Comparison of ENCODE assay signal across 15 cellular contexts in genomic region chr10:3539696-3540383, GRCh38.
DNase-seq lines count a peak whose midpoint lies in the region; ATAC-seq and TF ChIP-seq lines count a peak whose summit lies in the region.
"Had no signal": no experiment of that assay in that cellular context is flagged by ENCODE, and none has a peak within 500 bp of the region (broad histone marks: within the 10 kb centered on the region; RNA-seq: fewer than 3 reads in every experiment).

No MANE protein-coding gene starts in this region.

- no peaks in the 10 kb centered on the region for H4K20me1 ChIP-seq in smooth muscle cell (ENCODE audit: low read depth)

- H3K9ac ChIP-seq in HUES48 (ENCODE audit: low read depth, low read length): no peak overlapping the region
- peak overlapping the region; percentile 81 for H3K9ac ChIP-seq in smooth muscle cell (ENCODE audit: low read depth)

- H3K4me2 ChIP-seq in smooth muscle cell: no peak overlapping the region

- peaks cover 41% of the 10 kb centered on the region for H3K4me1 Mint-ChIP-seq in chondrocyte (ENCODE audit: low read depth)
- H3K4me1 Mint-ChIP-seq: activated CD8-positive, alpha-beta memory T cell treated with anti-CD3 and anti-CD28 coated beads, Interleukin-2, amount 10 ng/mL, durations not matched to agents 7 days and 5 days; B cell had no signal

- H3K9me3 ChIP-seq in HUES48 (ENCODE audit: control insufficient read depth, insufficient read depth, low read length) (no peaks in the 10 kb centered on the region), lung (ENCODE audit: control insufficient read depth in 2 of 2, insufficient read depth in 1 of 2, low read length in 1 of 2) (no peaks in the 10 kb centered on the region), smooth muscle cell (replicated peaks; ENCODE audit: low read depth) (no peaks in the 10 kb centered on the region)
- H3K9me3 ChIP-seq: mucosa of descending colon, right lobe of liver had no signal

- H3K9me3 Mint-ChIP-seq in chondrocyte (ENCODE audit: low read depth): no peaks in the 10 kb centered on the region

- H3K27ac Mint-ChIP-seq in chondrocyte (ENCODE audit: unreplicated experiment): peak overlapping the region; percentile 99
- H3K27ac Mint-ChIP-seq: activated CD8-positive, alpha-beta memory T cell treated with anti-CD3 and anti-CD28 coated beads, Interleukin-2, amount 10 ng/mL, durations not matched to agents 7 days and 5 days; B cell had no signal

- H3K4me1 ChIP-seq in HUES48 (ENCODE audit: control insufficient read depth, insufficient read depth, low read length) (no peaks in the 10 kb centered on the region), lung (ENCODE audit: control insufficient read depth in 2 of 2, insufficient read depth in 2 of 2, low read length in 2 of 2) (peaks cover 0 to 3% of the 10 kb centered on the region in 2 donors), smooth muscle cell (ENCODE audit: low read depth) (no peaks in the 10 kb centered on the region)
- H3K4me1 ChIP-seq: right lobe of liver had no signal

- no peaks in the 10 kb centered on the region for H3K36me3 Mint-ChIP-seq in chondrocyte (ENCODE audit: low read depth)
- H3K36me3 Mint-ChIP-seq: activated CD8-positive, alpha-beta memory T cell treated with anti-CD3 and anti-CD28 coated beads, Interleukin-2, amount 10 ng/mL, durations not matched to agents 7 days and 5 days had no signal

- H3K4me3 Mint-ChIP-seq in chondrocyte (ENCODE audit: unreplicated experiment): no peak overlapping the region
- H3K4me3 Mint-ChIP-seq: activated CD8-positive, alpha-beta memory T cell treated with anti-CD3 and anti-CD28 coated beads, Interleukin-2, amount 10 ng/mL, durations not matched to agents 7 days and 5 days; B cell had no signal

- no peaks in the 10 kb centered on the region for H3K36me3 ChIP-seq in HUES48 (ENCODE audit: control insufficient read depth, insufficient read depth, low read length)
- H3K36me3 ChIP-seq in lung (ENCODE audit: control insufficient read depth in 2 of 2, insufficient read depth in 2 of 2, low read length in 2 of 2): no peaks in the 10 kb centered on the region
- H3K36me3 ChIP-seq in smooth muscle cell (ENCODE audit: low read depth): no peaks in the 10 kb centered on the region
- H3K36me3 ChIP-seq: right lobe of liver had no signal

- H3K27me3 ChIP-seq in HUES48 (ENCODE audit: control insufficient read depth, insufficient read depth, low read length) (no peaks in the 10 kb centered on the region), lung (ENCODE audit: control insufficient read depth, insufficient read depth) (no peaks in the 10 kb centered on the region), smooth muscle cell (ENCODE audit: low read depth) (no peaks in the 10 kb centered on the region)
- H3K27me3 ChIP-seq: right lobe of liver had no signal

- no peak overlapping the region for H2AFZ ChIP-seq in smooth muscle cell (ENCODE audit: low read depth)

- H3K79me2 ChIP-seq in smooth muscle cell (ENCODE audit: low read depth): no peaks in the 10 kb centered on the region

- no peaks in the 10 kb centered on the region for H3K27me3 Mint-ChIP-seq in chondrocyte (ENCODE audit: low read depth)
- H3K27me3 Mint-ChIP-seq: B cell had no signal

- peaks cover 11% of the 10 kb centered on the region for H3F3A ChIP-seq in smooth muscle cell (ENCODE audit: low read depth)

- ATAC-seq in lung (ENCODE audit: insufficient read depth, low FRiP score): no peak
- no peak for ATAC-seq in GM21515 (IDR thresholded peaks at IDR 0.05; ENCODE audit: unreplicated experiment)
- ATAC-seq: activated CD8-positive, alpha-beta memory T cell treated with anti-CD3 and anti-CD28 coated beads, Interleukin-2, amount 10 ng/mL, durations not matched to agents 7 days and 5 days had no signal

- 92 to 94% methylated on average over 20 of the region's 20 CpGs for WGBS in lung, 2 donors
- WGBS in smooth muscle cell (ENCODE audit: low lambda C conversion rate): 96% methylated on average over 20 of the region's 20 CpGs

- H3K27ac ChIP-seq in HUES48 (ENCODE audit: low read depth, low read length): peak overlapping the region; percentile 5
- no peak overlapping the region for H3K27ac ChIP-seq in lung (ENCODE audit: low read depth in 1 of 2, low read length in 1 of 2)
- H3K27ac ChIP-seq in smooth muscle cell (ENCODE audit: low read depth): peak overlapping the region; percentile 95
- H3K27ac ChIP-seq: right lobe of liver had no signal

- H3K4me3 ChIP-seq in HUES48 (ENCODE audit: low read depth, low read length) (no peak overlapping the region), lung (no peak overlapping the region), smooth muscle cell (no peak overlapping the region)
- H3K4me3 ChIP-seq: mucosa of descending colon, right lobe of liver had no signal

- TF ChIP-seq CTCF in chondrocyte (IDR thresholded peaks at IDR 0.05) (no peak), lung (IDR thresholded peaks at IDR 0.05; ENCODE audit: control extremely low read depth, extremely low read depth) (no peak), smooth muscle cell (IDR thresholded peaks at IDR 0.05; ENCODE audit: borderline replicate concordance, insufficient read depth, poor library complexity, severe bottlenecking) (no peak)

- DNase-seq in chondrocyte (ENCODE audit: low spot score) (peak; percentile 51), lung (ENCODE audit: low spot score) (peak; percentile 16), smooth muscle cell (lab: John Stamatoyannopoulos, UW; ENCODE audit: unreplicated experiment) (no peak), NCI-H526 (lab: John Stamatoyannopoulos, UW) (no peak), HuH-7 (ENCODE audit: low spot score) (no peak), kidney glomerular epithelial cell (lab: John Stamatoyannopoulos, UW) (no peak)
- DNase-seq: activated CD8-positive, alpha-beta memory T cell treated with anti-CD3 and anti-CD28 coated beads, Interleukin-2, amount 10 ng/mL, durations not matched to agents 7 days and 5 days; mucosa of descending colon; NCI-H1105 treated with DMSO at 0.1 percent for 48 hours; NCI-H2107; stimulated activated CD4-positive, alpha-beta T cell treated with anti-CD3 and anti-CD28 coated beads, Interleukin-4, amount 100 ng/mL, for 1 hour had no signal

Comparison
In these comparisons a context has a peak if more than half of its experiments do, and no peak if none do; other contexts are left out.
1. H3K27ac ChIP-seq: peak in HUES48 (single experiment) and smooth muscle cell (single experiment); none in lung (0 of 2).
2. DNase-seq: peak in chondrocyte (single experiment) and lung (single experiment); none in smooth muscle cell (single experiment), NCI-H526 (0 of 2), HuH-7 (single experiment) and kidney glomerular epithelial cell (single experiment).